ENCODE assay signal across 8 cellular contexts in the genomic region with DNA sequence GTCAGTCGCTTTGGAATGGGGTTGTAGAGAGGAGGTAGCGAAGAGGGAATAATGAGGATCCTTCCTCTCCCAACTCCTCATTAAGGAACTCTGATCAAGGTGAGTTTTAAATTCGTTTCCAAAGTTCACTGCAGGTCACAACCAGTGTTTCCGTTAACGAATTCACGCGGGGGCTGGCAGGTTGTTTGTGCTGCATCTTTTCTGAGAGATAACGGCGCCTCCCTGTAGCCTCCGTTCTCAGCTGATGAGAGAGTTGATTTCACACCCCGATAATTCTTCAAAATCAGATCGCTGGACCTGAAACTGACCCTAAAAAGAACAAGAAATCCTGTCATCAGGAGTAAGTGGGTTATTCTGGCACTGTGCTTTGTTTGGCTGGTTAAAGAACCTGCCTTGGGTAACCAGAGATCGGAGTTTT. TPM values are rescaled to one million over a fixed set of nuclear protein-coding genes. Genes with fewer than 3 reads are reported as not detected.
DNase-seq lines count a peak whose midpoint lies in the region; ATAC-seq and TF ChIP-seq lines count a peak whose summit lies in the region.

No MANE protein-coding gene starts in this region.

- no peak overlapping the region for H2AK5ac ChIP-seq in neuronal stem cell (ENCODE audit: low read depth, low read length)

- H3K4me3 ChIP-seq in OCI-LY3 (ENCODE audit: low read length) (peak overlapping the region; percentile 98), cardiac fibroblast (replicated peaks in 1 of 2; ENCODE audit: low read depth in 2 of 2, low read length in 2 of 2) (peak overlapping the region; percentile 33 to 51), neuronal stem cell (ENCODE audit: low read length in 2 of 2) (peak overlapping the region; percentile 43 to 74), prostate gland (no peak overlapping the region), sigmoid colon (no peak overlapping the region)

- H3K18ac ChIP-seq in neuronal stem cell (ENCODE audit: low read length), result no peak overlapping the region

- no peaks in the 10 kb centered on the region for H3K79me1 ChIP-seq in neuronal stem cell (ENCODE audit: low read depth, low read length)

- H3K27ac ChIP-seq in OCI-LY3 (ENCODE audit: low read length), result no peak overlapping the region
- no peak overlapping the region for H3K27ac ChIP-seq in neuronal stem cell (replicated peaks; ENCODE audit: low read length)
- no peak overlapping the region for H3K27ac ChIP-seq in prostate gland
- no peak overlapping the region for H3K27ac ChIP-seq in sigmoid colon

- no peak for TF ChIP-seq CTCF in GM10248 (IDR thresholded peaks at IDR 0.05; ENCODE audit: control extremely low read depth, extremely low read depth, low read depth, missing control alignments)
- no peak for TF ChIP-seq CTCF in OCI-LY3 (IDR thresholded peaks at IDR 0.05; ENCODE audit: low read depth, low read length)
- no peak for TF ChIP-seq CTCF in cardiac fibroblast (IDR thresholded peaks at IDR 0.05; ENCODE audit: low read depth, low read length)
- TF ChIP-seq CTCF in prostate gland (IDR thresholded peaks at IDR 0.05), result no peak
- no peak for TF ChIP-seq CTCF in sigmoid colon (IDR thresholded peaks at IDR 0.05)

- H3K4ac ChIP-seq in neuronal stem cell (ENCODE audit: low read length), result no peak overlapping the region

- no peak for TF ChIP-seq EP300 in sigmoid colon (IDR thresholded peaks at IDR 0.05)

- POLR2A ChIA-PET in GM10248 (lab: Yijun Ruan, JAX), result interaction anchor here (1.2 to 1.4 kb wide), 2 partner anchors 47 to 115 kb away, joined by 3 to 4 read pairs; a partner anchor contains a TSS

- H2BK15ac ChIP-seq in neuronal stem cell (ENCODE audit: low read length), result no peak overlapping the region

- DNase-seq in GM10248 (ENCODE audit: extremely low spot score), result peak; percentile 46
- no peak for DNase-seq in cardiac fibroblast (ENCODE audit: low read depth in 2 of 2)
- no peak for DNase-seq in neuronal stem cell (ENCODE audit: low spot score)
- no peak for DNase-seq in prostate gland (ENCODE audit: low spot score)
- DNase-seq in sigmoid colon, result no peak

- no peak overlapping the region for H2BK120ac ChIP-seq in neuronal stem cell (ENCODE audit: low read depth, low read length)

- H4K91ac ChIP-seq in neuronal stem cell (ENCODE audit: low read depth, low read length, poor library complexity), result no peak overlapping the region

- H2AFZ ChIP-seq in OCI-LY3 (ENCODE audit: low read depth, low read length) (peak overlapping the region; percentile 69), neuronal stem cell (ENCODE audit: low read length) (peak overlapping the region; percentile 4)

- no peak overlapping the region for H2BK5ac ChIP-seq in neuronal stem cell (ENCODE audit: low read length)

- ATAC-seq in HG03354 (IDR thresholded peaks at IDR 0.05; ENCODE audit: poor library complexity, severe bottlenecking, unreplicated experiment) (no peak), GM21423 (IDR thresholded peaks at IDR 0.05; ENCODE audit: unreplicated experiment) (no peak)

- no peak overlapping the region for H4K8ac ChIP-seq in neuronal stem cell (ENCODE audit: low read depth, low read length)

- peaks cover 12% of the 10 kb centered on the region; the same call in 1 of the 2 replicates for H3K4me1 ChIP-seq in OCI-LY3 (ENCODE audit: low read length)
- H3K4me1 ChIP-seq in neuronal stem cell (ENCODE audit: control insufficient read depth in 2 of 2, insufficient read depth in 1 of 2, low read depth in 1 of 2, low read length in 2 of 2), result peaks cover 3 to 13% of the 10 kb centered on the region in 2 donors
- no peaks in the 10 kb centered on the region for H3K4me1 ChIP-seq in prostate gland (replicated peaks)
- peaks cover 0 to 3% (median 0%) of the 10 kb centered on the region in 4 donors for H3K4me1 ChIP-seq in sigmoid colon

- TF ChIP-seq POLR2A in prostate gland (IDR thresholded peaks at IDR 0.05), result no peak
- no peak for TF ChIP-seq POLR2A in sigmoid colon (IDR thresholded peaks at IDR 0.05)

- WGBS in neuronal stem cell (ENCODE audit: extremely low coverage in 2 of 2, insufficient read length in 2 of 2, insufficient replicate concordance in 1 of 2), 2 donors, result no CpG with 5 or more reads among the region's 13 CpGs
- WGBS in prostate gland, result 7% methylated on average over 13 of the region's 13 CpGs
- WGBS in sigmoid colon, 2 donors, result 4% methylated on average over 13 of the region's 13 CpGs

- no peak overlapping the region for H2BK12ac ChIP-seq in neuronal stem cell (ENCODE audit: low read length)

- no peaks in the 10 kb centered on the region for H4K20me1 ChIP-seq in OCI-LY3 (ENCODE audit: insufficient read depth, low read length)

- peak overlapping the region; percentile 63 for H3K4me2 ChIP-seq in OCI-LY3 (ENCODE audit: low read length)
- peak overlapping the region; percentile 66 for H3K4me2 ChIP-seq in neuronal stem cell (ENCODE audit: insufficient read depth, low read length, poor library complexity, severe bottlenecking)

- CTCF ChIA-PET in GM10248 (lab: Yijun Ruan, JAX), result interaction anchor here (0.6 to 1.6 kb wide), 4 partner anchors 9 to 31 kb away, joined by 3 to 12 read pairs (median 4); no protein-coding TSS in a partner anchor

- peak overlapping the region; percentile 73 for H3K9ac ChIP-seq in OCI-LY3 (ENCODE audit: low read length)
- H3K9ac ChIP-seq in neuronal stem cell (ENCODE audit: low read depth, low read length, poor library complexity), result no peak overlapping the region

- H3K36me3 ChIP-seq in OCI-LY3 (replicated peaks; ENCODE audit: low read depth, low read length) (no peaks in the 10 kb centered on the region), neuronal stem cell (replicated peaks in 1 of 2; ENCODE audit: control insufficient read depth in 2 of 2, insufficient read depth in 2 of 2, low read length in 2 of 2) (no peaks in the 10 kb centered on the region), prostate gland (no peaks in the 10 kb centered on the region), sigmoid colon (no peaks in the 10 kb centered on the region)

- H3K27me3 ChIP-seq in OCI-LY3 (ENCODE audit: low read depth, low read length) (no peaks in the 10 kb centered on the region), neuronal stem cell (ENCODE audit: control insufficient read depth in 3 of 3, insufficient read depth in 3 of 3, low read depth in 1 of 3, low read length in 3 of 3) (peaks cover 0 to 47% (median 17%) of the 10 kb centered on the region in 3 experiments), prostate gland (replicated peaks; ENCODE audit: insufficient read depth) (peaks cover 25% of the 10 kb centered on the region), sigmoid colon (peaks cover 49 to 76% (median 71%) of the 10 kb centered on the region in 3 donors)

- H3K9me3 ChIP-seq in OCI-LY3 (ENCODE audit: insufficient read depth, low read length), result no peaks in the 10 kb centered on the region
- no peaks in the 10 kb centered on the region for H3K9me3 ChIP-seq in neuronal stem cell (replicated peaks in 1 of 2; ENCODE audit: control insufficient read depth in 2 of 2, insufficient read depth in 1 of 2, low read depth in 1 of 2, low read length in 2 of 2)
- H3K9me3 ChIP-seq in prostate gland, result no peaks in the 10 kb centered on the region
- no peaks in the 10 kb centered on the region for H3K9me3 ChIP-seq in sigmoid colon

- no peak overlapping the region for H3K14ac ChIP-seq in neuronal stem cell (ENCODE audit: low read length)

- no peaks in the 10 kb centered on the region for H3K79me2 ChIP-seq in OCI-LY3 (ENCODE audit: low read length)

- intact Hi-C loops in prostate gland (cut with DNase I), result no loop called here
- intact Hi-C loops in sigmoid colon (cut with DNase I), result no loop called here

- H3K23ac ChIP-seq in neuronal stem cell (ENCODE audit: low read depth, low read length, poor library complexity), result no peak overlapping the region

RNA-seq across cellular contexts. Expression of gene BTN3A2, which starts 33.2 kb away (rescaled TPM):
- 6.5 TPM for polyA plus RNA-seq in neuronal stem cell (2013, experiment 1 of 2)
- 6.4 TPM for polyA plus RNA-seq in neuronal stem cell (2013, experiment 2 of 2)
- total RNA-seq in prostate gland (10 to 100 TPM; 15.9 to 35.9 TPM), sigmoid colon (10 to 100 TPM in 3 of 4 donors, 1 to 10 TPM in 1; 7.2 to 12.1 (median 11.7) TPM)
- 10 to 100 TPM; 14.8 to 52.7 (median 15.0) TPM for polyA plus RNA-seq in sigmoid colon

RNA-seq across cellular contexts. Expression of gene BTN2A2, which starts 51.1 kb away (rescaled TPM):
- polyA plus RNA-seq in neuronal stem cell (2013, experiment 1 of 2), result 24.0 TPM
- polyA plus RNA-seq in neuronal stem cell (2013, experiment 2 of 2), result 24.9 TPM
- total RNA-seq in prostate gland (10 to 100 TPM in 1 of 2 donors, 1 to 10 TPM in 1; 8.7 to 19.8 TPM), sigmoid colon (10 to 100 TPM in 2 of 4 donors, 1 to 10 TPM in 2; 6.8 to 11.9 (median 9.3) TPM)
- 10 to 100 TPM in 1 of 3 donors, 1 to 10 TPM in 2; 2.4 to 17.6 (median 3.0) TPM for polyA plus RNA-seq in sigmoid colon

Comparison
In these comparisons a context has a peak if more than half of its experiments do, and no peak if none do; other contexts are left out.
1. H3K4me3 ChIP-seq: peak in OCI-LY3 (single experiment), cardiac fibroblast (2 of 2) and neuronal stem cell (2 of 2); none in prostate gland (0 of 2) and sigmoid colon (0 of 4).